22 cellular contexts compared by ENCODE assay signal in the genomic region with DNA sequence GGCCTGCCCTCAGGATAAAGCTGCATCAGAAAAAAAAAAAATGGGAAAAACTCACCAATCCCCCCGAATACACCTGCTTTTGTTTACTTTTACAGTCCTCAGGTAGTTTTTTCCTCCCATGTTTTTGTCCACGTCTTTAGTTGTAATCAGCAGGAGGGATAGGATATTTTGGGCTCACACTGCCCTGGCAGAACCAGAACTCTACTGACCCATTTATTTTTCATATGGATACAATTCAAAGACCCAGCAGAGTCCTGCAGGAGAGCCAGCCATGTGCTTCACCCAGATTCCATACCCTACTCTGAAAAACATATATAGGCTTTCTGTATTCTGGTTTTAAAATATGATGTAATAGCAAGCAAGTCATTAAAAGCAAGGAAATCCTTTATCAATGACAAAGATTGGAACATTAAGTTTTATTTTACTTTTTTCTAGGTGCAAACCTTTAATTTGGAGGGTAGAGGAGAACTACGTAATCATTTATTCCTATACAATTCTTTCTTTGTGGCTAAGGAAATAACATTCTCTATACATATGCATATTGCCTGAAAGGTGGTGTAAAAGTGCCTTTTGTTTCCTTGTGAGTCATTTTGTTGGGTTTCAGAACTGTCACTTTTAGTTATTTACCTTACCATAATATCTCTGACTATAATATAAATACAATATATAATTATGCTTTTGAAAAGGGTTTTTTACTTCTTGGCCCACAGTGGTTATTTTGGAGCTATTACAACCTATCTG. TPM values are rescaled to one million over a fixed set of nuclear protein-coding genes. Genes with fewer than 3 reads are reported as not detected.
DNase-seq lines count a peak whose midpoint lies in the region; ATAC-seq, FAIRE-seq and TF ChIP-seq lines count a peak whose summit lies in the region.
"Had no signal": no experiment of that assay in that cellular context is flagged by ENCODE, and none has a peak within 500 bp of the region (broad histone marks: within the 10 kb centered on the region; RNA-seq: fewer than 3 reads in every experiment).

No MANE protein-coding gene starts in this region.

- H3K27me3 Mint-ChIP-seq in astrocyte (ENCODE audit: low read depth, unreplicated experiment) (no peaks in the 10 kb centered on the region), neural progenitor cell (ENCODE audit: insufficient read depth, low read depth) (peaks cover 4% of the 10 kb centered on the region)

- H3K27ac Mint-ChIP-seq in astrocyte (ENCODE audit: unreplicated experiment), result peak overlapping the region; percentile 56
- H3K27ac Mint-ChIP-seq in neural progenitor cell, result no peak overlapping the region
- H3K27ac Mint-ChIP-seq: CD8-positive, alpha-beta T cell had no signal

- H3K36me3 ChIP-seq in astrocyte (ENCODE audit: insufficient read depth, low read length) (no peaks in the 10 kb centered on the region), neural progenitor cell (no peaks in the 10 kb centered on the region)
- H3K36me3 ChIP-seq: BE2C, SJCRH30 had no signal

- H3K36me3 Mint-ChIP-seq in astrocyte (ENCODE audit: low read depth, unreplicated experiment) (no peaks in the 10 kb centered on the region), neural progenitor cell (no peaks in the 10 kb centered on the region)
- H3K36me3 Mint-ChIP-seq: CD8-positive, alpha-beta T cell had no signal

- H3K4me2 ChIP-seq in astrocyte (ENCODE audit: low read length), result no peak overlapping the region
- H3K4me2 ChIP-seq in neural progenitor cell, result no peak overlapping the region
- H3K4me2 ChIP-seq: KMS-11, PC-9 had no signal

- ATAC-seq in HG02763 (IDR thresholded peaks at IDR 0.05; ENCODE audit: unreplicated experiment), result no peak
- ATAC-seq: CD8-positive, alpha-beta T cell; HepG2 had no signal

- H3K27ac ChIP-seq in astrocyte (ENCODE audit: low read depth, low read length) (no peak overlapping the region), neural progenitor cell (no peak overlapping the region)
- H3K27ac ChIP-seq: KMS-11, PC-9, SJCRH30 had no signal

- H3K4me3 Mint-ChIP-seq in astrocyte (ENCODE audit: unreplicated experiment) (no peak overlapping the region), neural progenitor cell (no peak overlapping the region)
- H3K4me3 Mint-ChIP-seq: CD8-positive, alpha-beta T cell had no signal

- no peaks in the 10 kb centered on the region for H3K79me2 ChIP-seq in astrocyte (ENCODE audit: insufficient read depth, low read length)
- no peaks in the 10 kb centered on the region for H3K79me2 ChIP-seq in neural progenitor cell (ENCODE audit: low read depth)

- H4K20me1 ChIP-seq in astrocyte (ENCODE audit: insufficient read depth, low read length), result no peaks in the 10 kb centered on the region
- H4K20me1 ChIP-seq in neural progenitor cell (ENCODE audit: low read depth), result no peaks in the 10 kb centered on the region

- H3K4me3 ChIP-seq in astrocyte (ENCODE audit: insufficient read depth, low read depth, low read length) (no peak overlapping the region), neural progenitor cell (no peak overlapping the region)
- H3K4me3 ChIP-seq: PC-9, SJCRH30 had no signal

- no peaks in the 10 kb centered on the region for H3F3A ChIP-seq in neural progenitor cell (ENCODE audit: low read depth)

- no peak overlapping the region for H3K9ac ChIP-seq in astrocyte (ENCODE audit: low read length)
- no peak overlapping the region for H3K9ac ChIP-seq in neural progenitor cell
- H3K9ac ChIP-seq: KMS-11 had no signal

- H3K9me3 Mint-ChIP-seq in astrocyte (ENCODE audit: unreplicated experiment) (no peaks in the 10 kb centered on the region), neural progenitor cell (peaks cover 4% of the 10 kb centered on the region)
- H3K9me3 Mint-ChIP-seq: CD8-positive, alpha-beta T cell had no signal

- H3K27me3 ChIP-seq in astrocyte (ENCODE audit: insufficient read depth, low read length) (no peaks in the 10 kb centered on the region), neural progenitor cell (no peaks in the 10 kb centered on the region)
- H3K27me3 ChIP-seq: BE2C, SJCRH30 had no signal

- FAIRE-seq in astrocyte (lab: Jason Lieb, UNC), result no peak
- FAIRE-seq: GM12891, GM18507, HepG2 had no signal

- peaks cover 7% of the 10 kb centered on the region for H3K4me1 Mint-ChIP-seq in astrocyte (ENCODE audit: low read depth, unreplicated experiment)
- H3K4me1 Mint-ChIP-seq in neural progenitor cell, result no peaks in the 10 kb centered on the region

- TF ChIP-seq CTCF in astrocyte (IDR thresholded peaks at IDR 0.05; ENCODE audit: insufficient read depth, low read depth, low read length) (no peak), neural progenitor cell (IDR thresholded peaks at IDR 0.05) (no peak)

- DNase-seq in NCI-H748 (lab: John Stamatoyannopoulos, UW; ENCODE audit: unreplicated experiment) (peak; percentile 35), NCI-H748 treated with DMSO at 0.1 percent for 48 hours (lab: John Stamatoyannopoulos, UW) (no peak), NCI-H146 treated with DMSO at 0.1 percent for 48 hours (lab: John Stamatoyannopoulos, UW; ENCODE audit: unreplicated experiment) (peak; percentile 43), astrocyte (ENCODE audit: low read depth) (no peak), neural progenitor cell (ENCODE audit: low spot score) (no peak), HK-2 (ENCODE audit: unreplicated experiment) (no peak)
- DNase-seq: BE2C; CD8-positive, alpha-beta T cell; DND-41; GDM1; NCI-H1048; NCI-H226; NCI-H526; PC-9; SJCRH30; T-helper 2 cell had no signal

- H3K4me1 ChIP-seq in astrocyte (ENCODE audit: insufficient read depth, low read length) (no peaks in the 10 kb centered on the region), neural progenitor cell (no peaks in the 10 kb centered on the region)
- H3K4me1 ChIP-seq: BE2C had no signal

- no peaks in the 10 kb centered on the region for H3K9me3 ChIP-seq in astrocyte (ENCODE audit: insufficient read depth, low read depth, low read length)
- no peaks in the 10 kb centered on the region for H3K9me3 ChIP-seq in neural progenitor cell (ENCODE audit: low read depth)
- H3K9me3 ChIP-seq: BE2C, SJCRH30 had no signal

- H2AFZ ChIP-seq in astrocyte (ENCODE audit: low read depth, low read length), result no peak overlapping the region
- peak overlapping the region; percentile 34 for H2AFZ ChIP-seq in neural progenitor cell (replicated peaks)
- H2AFZ ChIP-seq: PC-9 had no signal

RNA-seq across cellular contexts. Expression of a gene that starts 19.1 kb away (rescaled TPM):
- 49.3 and 55.0 TPM in 2 replicates for total RNA-seq in astrocyte
- 3.3 and 3.4 TPM in 2 replicates for total RNA-seq in neural progenitor cell (ENCODE audit: low replicate concordance)
- total RNA-seq: HepG2, MCF 10A, PC-9 had no signal

Comparison
In these comparisons a context has a peak if more than half of its experiments do, and no peak if none do; other contexts are left out.
1. DNase-seq: peak in NCI-H748 (single experiment) and NCI-H146 treated with DMSO at 0.1 percent for 48 hours (single experiment); none in NCI-H748 treated with DMSO at 0.1 percent for 48 hours (single experiment), astrocyte (single experiment), neural progenitor cell (single experiment) and HK-2 (single experiment).
2. RNA of a gene that starts 19.1 kb away (total RNA-seq): 49.3 to 55.0 TPM in astrocyte; 3.3 to 3.4 TPM in neural progenitor cell; every median in the first group is over 10 times any median in the second.